Comparison of ENCODE assay signal across 28 cellular contexts in the genomic region with DNA sequence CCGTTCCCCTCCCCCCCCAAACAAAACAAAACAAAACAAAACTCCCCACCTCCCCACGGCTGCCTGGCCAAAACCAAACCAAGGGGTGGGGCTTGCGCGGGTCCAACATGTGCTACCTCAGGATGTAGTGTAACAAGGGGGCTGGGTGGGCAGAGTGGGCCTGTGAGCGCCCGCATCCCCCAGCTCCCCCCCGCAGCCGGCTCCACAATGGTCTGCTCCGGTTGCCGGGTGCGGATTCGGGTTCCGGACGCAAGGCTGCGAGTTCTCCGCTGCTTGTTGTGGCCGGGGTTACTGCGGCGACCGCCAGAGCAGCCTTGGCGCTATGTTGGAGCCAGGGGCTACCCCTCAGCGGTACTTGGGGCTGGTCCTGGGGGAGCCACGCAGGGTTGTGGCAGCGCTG. TPM values are rescaled to one million over a fixed set of nuclear protein-coding genes. Genes with fewer than 3 reads are reported as not detected.
DNase-seq lines count a peak whose midpoint lies in the region; ATAC-seq, FAIRE-seq and TF ChIP-seq lines count a peak whose summit lies in the region.
"Had no signal": no experiment of that assay in that cellular context is flagged by ENCODE, and none has a peak within 500 bp of the region (broad histone marks: within the 10 kb centered on the region; RNA-seq: fewer than 3 reads in every experiment).

No MANE protein-coding gene starts in this region.

- no peaks in the 10 kb centered on the region for H3K27me3 Mint-ChIP-seq in activated T-cell treated with anti-CD3 and anti-CD28 coated beads, Interleukin-2, amount 50 U/mL, for 24 hours
- H3K27me3 Mint-ChIP-seq: CD8-positive, alpha-beta memory T cell; naive B cell; stimulated activated naive CD8-positive, alpha-beta T cell treated with anti-CD3 and anti-CD28 coated beads, Interleukin-15, Interleukin-2, amounts not matched to agents 100 ng/mL and 50 ng/mL, for 24 hours had no signal

- H2AFZ ChIP-seq in H1 (ENCODE audit: low read length): no peak overlapping the region
- H2AFZ ChIP-seq: hepatocyte had no signal

- peak overlapping the region; percentile 79 for H3K27ac Mint-ChIP-seq in activated T-cell treated with anti-CD3 and anti-CD28 coated beads, Interleukin-2, amount 50 U/mL, for 24 hours
- peak overlapping the region; percentile 96 for H3K27ac Mint-ChIP-seq in stimulated activated effector memory CD8-positive, alpha-beta T cell treated with anti-CD3 and anti-CD28 coated beads, Interleukin-12 subunit alpha, Interleukin-12 subunit beta, amount 100 ng/mL, for 72 hours
- H3K27ac Mint-ChIP-seq: naive B cell; stimulated activated naive CD8-positive, alpha-beta T cell treated with anti-CD3 and anti-CD28 coated beads, Interleukin-15, Interleukin-2, amounts not matched to agents 100 ng/mL and 50 ng/mL, for 24 hours had no signal

- WGBS in H1 (ENCODE audit: extremely low coverage in 1 of 2, insufficient coverage in 1 of 2, insufficient read length in 1 of 2, insufficient replicate concordance in 2 of 2, low coverage in 1 of 2, low lambda C conversion rate in 2 of 2, missing lambda C conversion rate in 1 of 2), 2 experiments: 14% methylated on average over 23 of the region's 24 CpGs; no CpG with 5 or more reads in 1 of the 2 experiments
- WGBS in transverse colon (ENCODE audit: low coverage in 1 of 2), 2 donors: 83 to 91% methylated on average over 2 to 23 of the region's 24 CpGs

- no peak overlapping the region; the same call in 1 of the 2 replicates for H2BK12ac ChIP-seq in H1 (ENCODE audit: low read depth, low read length)

- H3K4me1 ChIP-seq in H1 (replicated peaks in 1 of 4; ENCODE audit: control insufficient read depth in 3 of 4, insufficient read depth in 4 of 4, low read length in 3 of 4): peaks cover 0 to 13% (median under 1%) of the 10 kb centered on the region in 4 experiments; a peak in 5 of 7 replicates
- peaks cover 3 to 13% (median 11%) of the 10 kb centered on the region in 4 donors for H3K4me1 ChIP-seq in transverse colon
- H3K4me1 ChIP-seq: foreskin keratinocyte had no signal

- H2BK20ac ChIP-seq in H1 (ENCODE audit: low read length): no peak overlapping the region

- peaks cover 4% of the 10 kb centered on the region; the same call in 1 of the 2 replicates for H3K79me1 ChIP-seq in H1 (ENCODE audit: low read depth, low read length)

- peak overlapping the region; percentile 62 to 72 for H3K4me2 ChIP-seq in H1 (ENCODE audit: insufficient read depth in 1 of 2, low read depth in 2 of 2, low read length in 2 of 2)
- H3K4me2 ChIP-seq: hepatocyte had no signal

- no peak overlapping the region for H3K4ac ChIP-seq in H1 (replicated peaks; ENCODE audit: insufficient read length, low read depth, low read length)

- CTCF ChIA-PET in H1 (lab: Charles Lee; ENCODE audit: partially characterized antibody): interaction anchor here (2.1 to 3.2 kb wide), 2 partner anchors 16 to 22 kb away, joined by 6 to 8 read pairs; no protein-coding TSS in a partner anchor

- H4K8ac ChIP-seq in H1 (ENCODE audit: extremely low read depth, insufficient read depth, low read length): peak overlapping the region; percentile 46; the same call in 1 of the 2 replicates

- H3K9me3 ChIP-seq in H1 (ENCODE audit: insufficient read depth in 2 of 2, low read depth in 1 of 2, low read length in 1 of 2): no peaks in the 10 kb centered on the region
- H3K9me3 ChIP-seq in transverse colon: no peaks in the 10 kb centered on the region
- H3K9me3 ChIP-seq: pancreas, thyroid gland had no signal

- H2BK120ac ChIP-seq in H1 (replicated peaks; ENCODE audit: low read depth, low read length): no peak overlapping the region

- TF ChIP-seq EP300 in H1 (IDR thresholded peaks at IDR 0.05; ENCODE audit: borderline replicate concordance in 1 of 2, low read depth in 2 of 2, low read length in 2 of 2): peak in 1 of 2 experiments; percentile 95; a peak in 2 of 3 replicates
- TF ChIP-seq EP300 in transverse colon (IDR thresholded peaks at IDR 0.05; ENCODE audit: low read depth): no peak

- peaks cover 42% of the 10 kb centered on the region for H3K4me1 Mint-ChIP-seq in activated T-cell treated with anti-CD3 and anti-CD28 coated beads, Interleukin-2, amount 50 U/mL, for 24 hours (ENCODE audit: low read depth)
- peaks cover 45% of the 10 kb centered on the region for H3K4me1 Mint-ChIP-seq in stimulated activated effector memory CD8-positive, alpha-beta T cell treated with anti-CD3 and anti-CD28 coated beads, Interleukin-12 subunit alpha, Interleukin-12 subunit beta, amount 100 ng/mL, for 72 hours

- no peak overlapping the region for H4K91ac ChIP-seq in H1 (replicated peaks; ENCODE audit: insufficient read length, low read length)

- H3K79me2 ChIP-seq in H1 (ENCODE audit: control insufficient read depth in 1 of 2, insufficient read depth in 2 of 2, low read length in 2 of 2): peaks cover 0 to 7% of the 10 kb centered on the region in 2 experiments; a peak in 1 of 4 replicates

- POLR2A ChIA-PET in H1 (lab: Charles Lee; ENCODE audit: partially characterized antibody): interaction anchor here (1.0 to 1.9 kb wide), 2 partner anchors 9 to 31 kb away, joined by 3 to 11 read pairs; a partner anchor contains a TSS

- TF ChIP-seq CTCF in H1 (IDR thresholded peaks at IDR 0.05; ENCODE audit: control extremely low read depth in 1 of 3, insufficient read depth in 1 of 3, low read depth in 1 of 3, low read length in 3 of 3) (peak in 2 of 3 experiments; percentile 16 to 20; a peak in 1 of 4 replicates), transverse colon (IDR thresholded peaks at IDR 0.05) (no peak)

- no peak overlapping the region for H3K18ac ChIP-seq in H1 (ENCODE audit: extremely low read depth, low read length)

- peaks cover 4% of the 10 kb centered on the region for H3K23me2 ChIP-seq in H1 (ENCODE audit: low read depth, low read length)

- no peaks in the 10 kb centered on the region for H3K36me3 ChIP-seq in H1 (ENCODE audit: control insufficient read depth in 2 of 4, insufficient read depth in 4 of 4, low read length in 3 of 4)
- H3K36me3 ChIP-seq in transverse colon: no peaks in the 10 kb centered on the region
- H3K36me3 ChIP-seq: thyroid gland had no signal

- H2AK5ac ChIP-seq in H1 (ENCODE audit: low read depth, low read length): no peak overlapping the region

- FAIRE-seq in H1 (lab: Jason Lieb, UNC): no peak
- FAIRE-seq: pancreas had no signal

- H3K9me3 Mint-ChIP-seq in activated T-cell treated with anti-CD3 and anti-CD28 coated beads, Interleukin-2, amount 50 U/mL, for 24 hours: no peaks in the 10 kb centered on the region
- H3K9me3 Mint-ChIP-seq in stimulated activated effector memory CD8-positive, alpha-beta T cell treated with anti-CD3 and anti-CD28 coated beads, Interleukin-12 subunit alpha, Interleukin-12 subunit beta, amount 100 ng/mL, for 72 hours: no peaks in the 10 kb centered on the region
- H3K9me3 Mint-ChIP-seq: activated naive CD4-positive, alpha-beta T cell treated with anti-CD3 and anti-CD28 coated beads, Interleukin-2, amount 50 U/mL, for 72 hours; CD8-positive, alpha-beta memory T cell; naive B cell; stimulated activated naive CD8-positive, alpha-beta T cell treated with anti-CD3 and anti-CD28 coated beads, Interleukin-15, Interleukin-2, amounts not matched to agents 100 ng/mL and 50 ng/mL, for 24 hours had no signal

- intact Hi-C loops in transverse colon (cut with DNase I; ENCODE audit: low total_unique reads): no loop called here

- H3K27me3 ChIP-seq in H1 (replicated peaks in 1 of 4; ENCODE audit: control insufficient read depth in 3 of 4, extremely low read depth in 1 of 4, insufficient read depth in 3 of 4, low read length in 3 of 4): no peaks in the 10 kb centered on the region; a peak in 2 of 7 replicates
- H3K27me3 ChIP-seq in transverse colon: no peaks in the 10 kb centered on the region
- H3K27me3 ChIP-seq: foreskin keratinocyte, hepatocyte, pancreas, thyroid gland had no signal

- no peak for DNase-seq in activated T-cell treated with anti-CD3 and anti-CD28 coated beads, Interleukin-2, amount 50 U/mL, for 24 hours
- DNase-seq in activated T-cell treated with anti-CD3 and anti-CD28 coated beads, Interleukin-2, amount 50 U/mL, for 48 hours: no peak
- DNase-seq in H1 (ENCODE audit: low read depth in 1 of 2, low spot score in 2 of 2): peak; percentile 49 to 85
- peak; percentile 81 for DNase-seq in islet precursor cell
- no peak for DNase-seq in stimulated activated effector memory CD8-positive, alpha-beta T cell treated with anti-CD3 and anti-CD28 coated beads, Interleukin-12 subunit alpha, Interleukin-12 subunit beta, amount 100 ng/mL, for 72 hours (ENCODE audit: low spot score in 2 of 2)
- DNase-seq in transverse colon: no peak
- no peak for DNase-seq in Ammon's horn (ENCODE audit: low spot score)
- DNase-seq in midbrain (lab: John Stamatoyannopoulos, UW): no peak
- DNase-seq: 8988T; activated CD4-positive, alpha-beta T cell treated with anti-CD3 and anti-CD28 coated beads for 48 hours; CD8-positive, alpha-beta memory T cell; effector CD4-positive, alpha-beta T cell; foreskin keratinocyte; GDM1; KG1; MM.1S; naive B cell; NCI-H1436; NCI-H2107; pancreas; stimulated activated CD4-positive, alpha-beta T cell treated with anti-CD3 and anti-CD28 coated beads, Interleukin-12 subunit alpha, Interleukin-12 subunit beta, amount 100 ng/mL, for 4 hours; thyroid gland had no signal

- no peak for TF ChIP-seq RAD21 in H1 (IDR thresholded peaks at IDR 0.05 in 1 of 2, conservative IDR thresholded peaks at IDR 0.05 in 1 of 2; ENCODE audit: low read depth in 2 of 2, low read length in 2 of 2)

- peaks cover 0 to 10% of the 10 kb centered on the region in 2 experiments for H4K20me1 ChIP-seq in H1 (replicated peaks in 1 of 2; ENCODE audit: control insufficient read depth in 1 of 2, insufficient read depth in 2 of 2, low read length in 2 of 2)

- peak overlapping the region in 1 of 4 experiments; percentile 12; a peak in 1 of 7 replicates for H3K9ac ChIP-seq in H1 (replicated peaks in 1 of 4; ENCODE audit: extremely low read depth in 1 of 4, low read depth in 3 of 4, low read length in 3 of 4)

- H3K36me3 Mint-ChIP-seq in activated T-cell treated with anti-CD3 and anti-CD28 coated beads, Interleukin-2, amount 50 U/mL, for 24 hours (ENCODE audit: low read depth): peaks cover 46% of the 10 kb centered on the region
- peaks cover 20% of the 10 kb centered on the region for H3K36me3 Mint-ChIP-seq in stimulated activated effector memory CD8-positive, alpha-beta T cell treated with anti-CD3 and anti-CD28 coated beads, Interleukin-12 subunit alpha, Interleukin-12 subunit beta, amount 100 ng/mL, for 72 hours

- H3K23ac ChIP-seq in H1 (ENCODE audit: insufficient read length): no peak overlapping the region

- no peak overlapping the region for H4K5ac ChIP-seq in H1 (ENCODE audit: insufficient read length, low read depth, low read length)

- TF ChIP-seq POLR2A in H1 (IDR thresholded peaks at IDR 0.05; ENCODE audit: control extremely low read depth in 1 of 2, low read depth in 2 of 2, low read length in 2 of 2) (no peak), transverse colon (IDR thresholded peaks at IDR 0.05) (no peak)

- no peak overlapping the region for H3K14ac ChIP-seq in H1 (ENCODE audit: insufficient read length)

- no peak overlapping the region for H3K4me3 Mint-ChIP-seq in activated T-cell treated with anti-CD3 and anti-CD28 coated beads, Interleukin-2, amount 50 U/mL, for 24 hours
- H3K4me3 Mint-ChIP-seq in stimulated activated effector memory CD8-positive, alpha-beta T cell treated with anti-CD3 and anti-CD28 coated beads, Interleukin-12 subunit alpha, Interleukin-12 subunit beta, amount 100 ng/mL, for 72 hours: no peak overlapping the region
- H3K4me3 Mint-ChIP-seq: CD8-positive, alpha-beta memory T cell; naive B cell; stimulated activated naive CD8-positive, alpha-beta T cell treated with anti-CD3 and anti-CD28 coated beads, Interleukin-15, Interleukin-2, amounts not matched to agents 100 ng/mL and 50 ng/mL, for 24 hours had no signal

- ATAC-seq in stimulated activated effector memory CD8-positive, alpha-beta T cell treated with anti-CD3 and anti-CD28 coated beads, Interleukin-12 subunit alpha, Interleukin-12 subunit beta, amount 100 ng/mL, for 72 hours: no peak
- ATAC-seq: activated naive CD4-positive, alpha-beta T cell treated with anti-CD3 and anti-CD28 coated beads, Interleukin-2, amount 50 U/mL, for 72 hours; esophagus mucosa; foreskin keratinocyte; pancreas; right cardiac atrium; SK-N-SH treated with all-trans-retinoic acid at 6 μM for 48 hours had no signal

- no peak overlapping the region for H3K56ac ChIP-seq in H1 (replicated peaks; ENCODE audit: insufficient read length, low read depth, low read length)

- no peak overlapping the region for H2BK5ac ChIP-seq in H1 (ENCODE audit: low read depth, low read length)

- no peak overlapping the region for H3K27ac ChIP-seq in H1 (ENCODE audit: low read depth, low read length)
- no peak overlapping the region for H3K27ac ChIP-seq in transverse colon
- H3K27ac ChIP-seq: foreskin keratinocyte, hepatocyte, pancreas, thyroid gland had no signal

- H2BK15ac ChIP-seq in H1 (ENCODE audit: low read length): no peak overlapping the region

- H3K4me3 ChIP-seq in H1 (ENCODE audit: extremely low read depth in 1 of 4, insufficient read depth in 2 of 4, low read depth in 3 of 4, low read length in 4 of 4): peak overlapping the region; percentile 19 to 53 (median 32); a peak in 6 of 8 replicates
- no peak overlapping the region for H3K4me3 ChIP-seq in transverse colon
- H3K4me3 ChIP-seq: hepatocyte, pancreas, thyroid gland had no signal

- in situ Hi-C loops in transverse colon (cut with MboI; ENCODE audit: low pct_ligation_motif_present in 1 of 4, low pct_unique_long_range_greater_than_20kb in 1 of 4, low sequenced_read_pairs in 3 of 4): loop anchor here in 1 of 4 donors (25.0 kb wide), 1 partner anchor 1068 kb away; no protein-coding TSS in a partner anchor

RNA-seq across cellular contexts. Expression of a gene that starts 4.9 kb away (rescaled TPM):
- 1.3 and 2.0 TPM in 2 replicates for total RNA-seq in H1 (2021; fragmentation: NEBNext Ultra II Directional; extraction: Animal tissue kit (Norgen Biotek cat#: 25700))
- polyA plus RNA-seq in H1 (2011; rRNA removed): 1.5 and 1.6 TPM in 2 replicates
- 2.1 TPM for polyA plus RNA-seq in H1 (2011; cell fraction: cytosol; rRNA removed)
- 1.9 TPM for polyA plus RNA-seq in H1 (2011; cell fraction: nucleus; rRNA removed)
- 1.2 to 2.8 TPM (median 2.3 TPM) in 4 replicates for polyA plus RNA-seq in H1 (2012, experiment 1 of 2)
- 1.5 TPM for polyA plus RNA-seq in H1 (2012, experiment 2 of 2)
- 1.4 TPM for polyA plus RNA-seq in H1 (2013, experiment 1 of 2)
- polyA plus RNA-seq in H1 (2013, experiment 2 of 2): 1.6 TPM
- 0.59 and 1.7 TPM in 2 replicates for polyA minus RNA-seq in H1 (2011; rRNA and poly(A)+ RNA removed)
- polyA minus RNA-seq in H1 (2011; cell fraction: cytosol; rRNA and poly(A)+ RNA removed): not detected
- polyA minus RNA-seq in H1 (2011; cell fraction: nucleus; rRNA and poly(A)+ RNA removed): 1.7 TPM
- 1 to 10 TPM in 2 of 4 donors, not detected in 2; 3.8 to 4.0 TPM for total RNA-seq in transverse colon

RNA-seq across cellular contexts. Expression of a gene that starts 30.5 kb away (rescaled TPM):
- 155 and 157 TPM in 2 replicates for total RNA-seq in H1 (2021; fragmentation: NEBNext Ultra II Directional; extraction: Animal tissue kit (Norgen Biotek cat#: 25700))
- polyA plus RNA-seq in H1 (2011; rRNA removed): 55.3 and 59.9 TPM in 2 replicates
- 113 TPM for polyA plus RNA-seq in H1 (2011; cell fraction: cytosol; rRNA removed)
- 44.4 TPM for polyA plus RNA-seq in H1 (2011; cell fraction: nucleus; rRNA removed)
- polyA plus RNA-seq in H1 (2012, experiment 1 of 2): 94.4 to 129 TPM (median 119 TPM) in 4 replicates
- 86.2 TPM for polyA plus RNA-seq in H1 (2012, experiment 2 of 2)
- polyA plus RNA-seq in H1 (2013, experiment 1 of 2): 156 TPM
- polyA plus RNA-seq in H1 (2013, experiment 2 of 2): 155 TPM
- polyA minus RNA-seq in H1 (2011; rRNA and poly(A)+ RNA removed): 30.9 and 38.9 TPM in 2 replicates
- polyA minus RNA-seq in H1 (2011; cell fraction: cytosol; rRNA and poly(A)+ RNA removed): 26.2 TPM
- polyA minus RNA-seq in H1 (2011; cell fraction: nucleus; rRNA and poly(A)+ RNA removed): 22.6 TPM
- 10 to 100 TPM; 32.7 to 38.2 (median 34.3) TPM for total RNA-seq in transverse colon

Comparison
In these comparisons a context has a peak if more than half of its experiments do, and no peak if none do; other contexts are left out.
1. DNase-seq: peak in H1 (2 of 2) and islet precursor cell (single experiment); none in activated T-cell treated with anti-CD3 and anti-CD28 coated beads, Interleukin-2, amount 50 U/mL, for 24 hours (single experiment), activated T-cell treated with anti-CD3 and anti-CD28 coated beads, Interleukin-2, amount 50 U/mL, for 48 hours (0 of 2), stimulated activated effector memory CD8-positive, alpha-beta T cell treated with anti-CD3 and anti-CD28 coated beads, Interleukin-12 subunit alpha, Interleukin-12 subunit beta, amount 100 ng/mL, for 72 hours (0 of 2), transverse colon (single experiment), Ammon's horn (single experiment) and midbrain (single experiment).
2. H3K4me3 ChIP-seq: peak in H1 (4 of 4); none in transverse colon (0 of 4).
3. CTCF ChIP-seq: peak in H1 (2 of 3); none in transverse colon (0 of 5).